32 cellular contexts compared by ENCODE assay signal in the genomic region with DNA sequence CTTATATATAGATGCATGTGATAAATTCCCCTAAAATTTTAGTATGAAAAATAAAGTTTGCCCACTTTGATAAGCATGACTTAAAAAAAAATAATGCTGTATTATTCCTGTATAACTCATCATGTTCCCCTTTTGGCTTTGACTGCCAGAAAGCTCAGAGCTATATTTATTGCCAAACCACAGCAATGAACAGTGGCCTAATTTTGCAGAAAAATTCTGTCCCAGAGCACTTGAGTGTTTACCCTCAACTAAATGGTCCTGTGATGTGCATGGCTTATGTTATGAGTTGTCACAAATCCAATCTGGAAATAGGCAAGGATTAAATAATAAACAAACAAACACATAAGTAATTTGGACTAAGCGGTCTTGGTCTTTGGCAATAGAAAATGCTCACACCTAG.
A peak's percentile ranks its signal among the peaks of the same experiment; 100 is the strongest.
DNase-seq lines count a peak whose midpoint lies in the region; ATAC-seq and TF ChIP-seq lines count a peak whose summit lies in the region.
"Had no signal": no experiment of that assay in that cellular context is flagged by ENCODE, and none has a peak within 500 bp of the region (broad histone marks: within the 10 kb centered on the region; RNA-seq: fewer than 3 reads in every experiment).

No MANE protein-coding gene starts in this region.

- H3K4me1 ChIP-seq in BLaER1 treated with 17β-estradiol and CSF1 and Interleukin-3, amounts not matched to agents 10 nM and 100 nM: peaks cover 13 to 37% (median 20%) of the 10 kb centered on the region in 10 experiments
- H3K4me1 ChIP-seq: body of pancreas, foreskin keratinocyte, heart right ventricle, parathyroid adenoma, right atrium auricular region, SJCRH30, suprapubic skin, upper lobe of right lung had no signal

- H3K27ac ChIP-seq in BLaER1 treated with 17β-estradiol and CSF1 and Interleukin-3, amounts not matched to agents 10 nM and 100 nM: peak overlapping the region in 4 of 11 experiments; percentile 3 to 45 (median 25); a peak in 3 of 22 replicates
- H3K27ac ChIP-seq: body of pancreas, foreskin keratinocyte, heart right ventricle, neural progenitor cell, parathyroid adenoma, right atrium auricular region, SJCRH30, suprapubic skin, upper lobe of right lung had no signal

- TF ChIP-seq CTCF in cardiac fibroblast (IDR thresholded peaks at IDR 0.05; ENCODE audit: low read depth, low read length): no peak
- TF ChIP-seq CTCF in WTC11 (IDR thresholded peaks at IDR 0.05): no peak

- peaks cover 0 to 54% (median 0%) of the 10 kb centered on the region in 11 experiments; a peak in 5 of 22 replicates for H3K36me3 ChIP-seq in BLaER1 treated with 17β-estradiol and CSF1 and Interleukin-3, amounts not matched to agents 10 nM and 100 nM
- H3K36me3 ChIP-seq: neural progenitor cell, right atrium auricular region, SJCRH30, suprapubic skin, upper lobe of right lung had no signal

- H3K4me3 ChIP-seq in BLaER1 treated with 17β-estradiol and CSF1 and Interleukin-3, amounts not matched to agents 10 nM and 100 nM: no peak overlapping the region
- H3K4me3 ChIP-seq in cardiac fibroblast (replicated peaks in 1 of 2; ENCODE audit: low read depth in 2 of 2, low read length in 2 of 2): no peak overlapping the region
- H3K4me3 ChIP-seq: body of pancreas, GM12878, heart right ventricle, neural progenitor cell, right atrium auricular region, SJCRH30, suprapubic skin, upper lobe of right lung had no signal

- H3K9me3 Mint-ChIP-seq in WTC11: no peaks in the 10 kb centered on the region
- H3K9me3 Mint-ChIP-seq: activated CD8-positive, alpha-beta T cell treated with anti-CD3 and anti-CD28 coated beads for 36 hours; memory B cell; neural progenitor cell; stimulated activated effector memory CD8-positive, alpha-beta T cell treated with anti-CD3 and anti-CD28 coated beads, Interleukin-12 subunit alpha, Interleukin-12 subunit beta, amount 100 ng/mL, for 72 hours; T-cell had no signal

- no peaks in the 10 kb centered on the region for H3K27me3 ChIP-seq in BLaER1 treated with 17β-estradiol and CSF1 and Interleukin-3, amounts not matched to agents 10 nM and 100 nM
- H3K27me3 ChIP-seq: body of pancreas, foreskin keratinocyte, heart right ventricle, neural progenitor cell, right atrium auricular region, suprapubic skin, upper lobe of right lung had no signal

- ATAC-seq in WTC11 (no peak), GM21423 (IDR thresholded peaks at IDR 0.05; ENCODE audit: unreplicated experiment) (no peak)
- ATAC-seq: activated CD8-positive, alpha-beta T cell treated with anti-CD3 and anti-CD28 coated beads for 36 hours; body of pancreas; foreskin keratinocyte; GM12878; stimulated activated effector memory CD8-positive, alpha-beta T cell treated with anti-CD3 and anti-CD28 coated beads, Interleukin-12 subunit alpha, Interleukin-12 subunit beta, amount 100 ng/mL, for 72 hours; T-cell; upper lobe of right lung had no signal

- no peaks in the 10 kb centered on the region for H4K20me1 ChIP-seq in BLaER1 treated with 17β-estradiol and CSF1 and Interleukin-3, amounts not matched to agents 10 nM and 100 nM

- H3K9ac ChIP-seq in BLaER1 treated with 17β-estradiol and CSF1 and Interleukin-3, amounts not matched to agents 10 nM and 100 nM: no peak overlapping the region
- H3K9ac ChIP-seq: neural progenitor cell, parathyroid adenoma had no signal

- H3K4me3 Mint-ChIP-seq in WTC11: no peak overlapping the region
- H3K4me3 Mint-ChIP-seq: activated CD8-positive, alpha-beta T cell treated with anti-CD3 and anti-CD28 coated beads for 36 hours; activated naive CD8-positive, alpha-beta T cell; CD4-positive, alpha-beta memory T cell; memory B cell; neural progenitor cell; stimulated activated effector memory CD8-positive, alpha-beta T cell treated with anti-CD3 and anti-CD28 coated beads, Interleukin-12 subunit alpha, Interleukin-12 subunit beta, amount 100 ng/mL, for 72 hours; T-cell had no signal

- peak overlapping the region; percentile 6 to 83 (median 39); a peak in 19 of 22 replicates for H3K4me2 ChIP-seq in BLaER1 treated with 17β-estradiol and CSF1 and Interleukin-3, amounts not matched to agents 10 nM and 100 nM
- H3K4me2 ChIP-seq: neural progenitor cell had no signal

- CTCF ChIA-PET in WTC11 (lab: Charles Lee): no interaction called here

- no peaks in the 10 kb centered on the region for H3K9me3 ChIP-seq in BLaER1 treated with 17β-estradiol and CSF1 and Interleukin-3, amounts not matched to agents 10 nM and 100 nM (replicated peaks in 1 of 11)
- H3K9me3 ChIP-seq: body of pancreas, heart right ventricle, right atrium auricular region, SJCRH30, suprapubic skin, upper lobe of right lung had no signal

- H3K36me3 Mint-ChIP-seq in WTC11: no peaks in the 10 kb centered on the region
- H3K36me3 Mint-ChIP-seq: neural progenitor cell; stimulated activated effector memory CD8-positive, alpha-beta T cell treated with anti-CD3 and anti-CD28 coated beads, Interleukin-12 subunit alpha, Interleukin-12 subunit beta, amount 100 ng/mL, for 72 hours had no signal

- peak; percentile 29 to 57 for DNase-seq in NOMO-1 (lab: John Stamatoyannopoulos, UW; ENCODE audit: unreplicated experiment in 2 of 2)
- DNase-seq in cardiac fibroblast (ENCODE audit: low read depth in 2 of 2): peak; percentile 52 to 58
- peak; percentile 46 for DNase-seq in myocyte (ENCODE audit: low read depth)
- no peak for DNase-seq in WTC11 (ENCODE audit: low spot score)
- DNase-seq in NCI-H774 (lab: John Stamatoyannopoulos, UW): no peak
- DNase-seq: activated CD4-positive, alpha-beta T cell treated with anti-CD3 and anti-CD28 coated beads for 1 hour; activated CD8-positive, alpha-beta T cell treated with anti-CD3 and anti-CD28 coated beads for 36 hours; activated effector memory CD4-positive, alpha-beta T cell treated with Interleukin-2 at 50 U/mL for 16 hours; body of pancreas; CD4-positive, alpha-beta memory T cell; foreskin keratinocyte; heart right ventricle; IMR-90; NCI-H1417 treated with DMSO at 0.1 percent for 48 hours; NCI-H2081; NCI-H226; NCI-H69; SJCRH30; stimulated activated CD4-positive, alpha-beta T cell treated with anti-CD3 and anti-CD28 coated beads, Interleukin-12 subunit alpha, Interleukin-12 subunit beta, amount 100 ng/mL, for 4 hours; stimulated activated CD4-positive, alpha-beta T cell treated with anti-CD3 and anti-CD28 coated beads, Interleukin-4, amount 100 ng/mL, for 24 hours; T-cell; upper lobe of right lung had no signal

- H3K4me1 Mint-ChIP-seq in WTC11: 0 out of 2 replicates have a peak, but pooled peaks cover 4% of the 10 kb centered on the region
- H3K4me1 Mint-ChIP-seq: neural progenitor cell; stimulated activated effector memory CD8-positive, alpha-beta T cell treated with anti-CD3 and anti-CD28 coated beads, Interleukin-12 subunit alpha, Interleukin-12 subunit beta, amount 100 ng/mL, for 72 hours; T-cell had no signal

- POLR2A ChIA-PET in WTC11 (lab: Charles Lee): no interaction called here

- H3K27ac Mint-ChIP-seq in WTC11: no peak overlapping the region
- H3K27ac Mint-ChIP-seq: activated CD8-positive, alpha-beta T cell treated with anti-CD3 and anti-CD28 coated beads for 36 hours; activated naive CD8-positive, alpha-beta T cell; CD4-positive, alpha-beta memory T cell; memory B cell; neural progenitor cell; stimulated activated effector memory CD8-positive, alpha-beta T cell treated with anti-CD3 and anti-CD28 coated beads, Interleukin-12 subunit alpha, Interleukin-12 subunit beta, amount 100 ng/mL, for 72 hours; T-cell had no signal

- H3K27me3 Mint-ChIP-seq in WTC11 (ENCODE audit: low read depth): no peaks in the 10 kb centered on the region
- H3K27me3 Mint-ChIP-seq: activated CD8-positive, alpha-beta T cell treated with anti-CD3 and anti-CD28 coated beads for 36 hours; activated naive CD8-positive, alpha-beta T cell; CD4-positive, alpha-beta memory T cell; memory B cell; T-cell had no signal

TF ChIP-seq in WTC11, 78 proteins besides CTCF, POLR2A, EP300 and RAD21:
- no peak for TF ChIP-seq FOXJ3 (CRISPR knock-in tag; IDR thresholded peaks at IDR 0.05; ENCODE audit: borderline replicate concordance)
- TF ChIP-seq, protein P1, sequence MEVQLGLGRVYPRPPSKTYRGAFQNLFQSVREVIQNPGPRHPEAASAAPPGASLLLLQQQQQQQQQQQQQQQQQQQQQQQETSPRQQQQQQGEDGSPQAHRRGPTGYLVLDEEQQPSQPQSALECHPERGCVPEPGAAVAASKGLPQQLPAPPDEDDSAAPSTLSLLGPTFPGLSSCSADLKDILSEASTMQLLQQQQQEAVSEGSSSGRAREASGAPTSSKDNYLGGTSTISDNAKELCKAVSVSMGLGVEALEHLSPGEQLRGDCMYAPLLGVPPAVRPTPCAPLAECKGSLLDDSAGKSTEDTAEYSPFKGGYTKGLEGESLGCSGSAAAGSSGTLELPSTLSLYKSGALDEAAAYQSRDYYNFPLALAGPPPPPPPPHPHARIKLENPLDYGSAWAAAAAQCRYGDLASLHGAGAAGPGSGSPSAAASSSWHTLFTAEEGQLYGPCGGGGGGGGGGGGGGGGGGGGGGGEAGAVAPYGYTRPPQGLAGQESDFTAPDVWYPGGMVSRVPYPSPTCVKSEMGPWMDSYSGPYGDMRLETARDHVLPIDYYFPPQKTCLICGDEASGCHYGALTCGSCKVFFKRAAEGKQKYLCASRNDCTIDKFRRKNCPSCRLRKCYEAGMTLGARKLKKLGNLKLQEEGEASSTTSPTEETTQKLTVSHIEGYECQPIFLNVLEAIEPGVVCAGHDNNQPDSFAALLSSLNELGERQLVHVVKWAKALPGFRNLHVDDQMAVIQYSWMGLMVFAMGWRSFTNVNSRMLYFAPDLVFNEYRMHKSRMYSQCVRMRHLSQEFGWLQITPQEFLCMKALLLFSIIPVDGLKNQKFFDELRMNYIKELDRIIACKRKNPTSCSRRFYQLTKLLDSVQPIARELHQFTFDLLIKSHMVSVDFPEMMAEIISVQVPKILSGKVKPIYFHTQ (CRISPR knock-in tag; IDR thresholded peaks at IDR 0.05): no peak

Comparison
In these comparisons a context has a peak if more than half of its experiments do, and no peak if none do; other contexts are left out.
1. DNase-seq: peak in NOMO-1 (2 of 2), cardiac fibroblast (2 of 2) and myocyte (single experiment); none in WTC11 (single experiment) and NCI-H774 (single experiment).